Comparison of ENCODE assay signal across 8 cellular contexts in genomic region chr10:110568055-110568735, GRCh38. TPM values are rescaled to one million over a fixed set of nuclear protein-coding genes. Genes with fewer than 3 reads are reported as not detected.
A peak's percentile ranks its signal among the peaks of the same experiment; 100 is the strongest.
DNase-seq lines count a peak whose midpoint lies in the region; ATAC-seq and TF ChIP-seq lines count a peak whose summit lies in the region.

No MANE protein-coding gene starts in this region.

- H3K4ac ChIP-seq in IMR-90 (ENCODE audit: low read depth, low read length) = peak overlapping the region; percentile 93; the same call in 1 of the 2 replicates

- no peaks in the 10 kb centered on the region for H3K9me3 ChIP-seq in IMR-90 (ENCODE audit: control insufficient read depth, insufficient read depth, low read length)

- H2AK5ac ChIP-seq in IMR-90 (ENCODE audit: low read depth, low read length) = peak overlapping the region; percentile 17

- H3K36me3 ChIP-seq in IMR-90 (ENCODE audit: control insufficient read depth, insufficient read depth, low read length) = peaks cover 2% of the 10 kb centered on the region

- DNase-seq in EL = peak; percentile 43
- DNase-seq in IMR-90 = no peak
- DNase-seq in activated CD4-positive, alpha-beta T cell treated with anti-CD3 and anti-CD28 coated beads for 24 hours (ENCODE audit: low read depth in 2 of 2) = peak; percentile 31 to 34
- peak; percentile 44 for DNase-seq in dermis blood vessel endothelial cell
- peak; percentile 17 to 33 for DNase-seq in lung microvascular endothelial cell (ENCODE audit: low read depth in 2 of 2)
- peak; percentile 19 for DNase-seq in stimulated activated CD8-positive, alpha-beta memory T cell treated with anti-CD3 and anti-CD28 coated beads, Interleukin-12 subunit alpha, Interleukin-12 subunit beta, amount 100 ng/mL, for 1 hour (ENCODE audit: low read depth)
- no peak for DNase-seq in epidermal melanocyte (ENCODE audit: insufficient read length, low spot score)

- peak overlapping the region; percentile 87 for H3K27ac ChIP-seq in IMR-90 (ENCODE audit: insufficient read depth, low read length)

- peaks cover 5% of the 10 kb centered on the region for H3K4me1 ChIP-seq in IMR-90 (ENCODE audit: control insufficient read depth, insufficient read depth, low read length)

- peaks cover 5% of the 10 kb centered on the region; the same call in 1 of the 2 replicates for H3K9me1 ChIP-seq in IMR-90 (ENCODE audit: insufficient read depth, low read length)

- intact Hi-C loops in IMR-90 (cut with micrococcal nuclease) = loop anchor here (5.0 kb wide), 1 partner anchor 216 kb away; no protein-coding TSS in a partner anchor

- dilution Hi-C loops in IMR-90 (cut with HindIII; ENCODE audit: low sequenced_read_pairs, unreplicated experiment) = no loop called here

- H2BK120ac ChIP-seq in IMR-90 (ENCODE audit: low read depth, low read length) = no peak overlapping the region; the same call in 1 of the 2 replicates

- no TSS peak for BruUV-seq in IMR-90 (replicated peaks; lab: Mats Ljungman, UMichigan)

- H3K23ac ChIP-seq in IMR-90 (ENCODE audit: low read depth, low read length) = peak overlapping the region; percentile 90

- no peaks in the 10 kb centered on the region for H3K27me3 ChIP-seq in IMR-90 (ENCODE audit: control insufficient read depth, insufficient read depth, low read length)

- H2BK15ac ChIP-seq in IMR-90 (ENCODE audit: low read depth, low read length) = no peak overlapping the region

- ATAC-seq in GM21528 (IDR thresholded peaks at IDR 0.05; ENCODE audit: low FRiP score, unreplicated experiment) (peak; percentile 43), IMR-90 (ENCODE audit: low read depth) (peak; percentile 3; the same call in 1 of the 2 replicates)

- peaks cover 11% of the 10 kb centered on the region for H4K20me1 ChIP-seq in IMR-90 (ENCODE audit: insufficient read depth, low read length)

- H2AK9ac ChIP-seq in IMR-90 (replicated peaks; ENCODE audit: low read depth, low read length, poor library complexity) = peak overlapping the region; percentile 87

- H3K79me1 ChIP-seq in IMR-90 (ENCODE audit: low read depth in 1 of 2, low read length in 2 of 2) = peaks cover 3 to 27% of the 10 kb centered on the region in 2 experiments

- H4K91ac ChIP-seq in IMR-90 (ENCODE audit: insufficient read depth, low read depth, low read length) = 0 out of 2 replicates have a peak overlapping the region, but pooled peaks have one; percentile 88

- no peak overlapping the region for H3K14ac ChIP-seq in IMR-90 (replicated peaks; ENCODE audit: low read depth, low read length)

- no peak overlapping the region for H4K8ac ChIP-seq in IMR-90 (ENCODE audit: low read depth in 2 of 2, low read length in 2 of 2)

- H3K4me3 ChIP-seq in IMR-90 (ENCODE audit: insufficient read depth, low read depth, low read length) = peak overlapping the region; percentile 77

- POLR2A ChIA-PET in IMR-90 (lab: Charles Lee; ENCODE audit: unreplicated experiment) = no interaction called here

- no peak overlapping the region for H2BK20ac ChIP-seq in IMR-90 (ENCODE audit: low read depth, low read length)

- H3K56ac ChIP-seq in IMR-90 (ENCODE audit: extremely low read depth, insufficient read depth, low read length) = 0 out of 2 replicates have a peak overlapping the region, but pooled peaks have one; percentile 8

- in situ Hi-C loops in IMR-90 (cut with MboI; ENCODE audit: low sequenced_read_pairs) = loop anchor here (25.0 kb wide), 1 partner anchor 656 kb away; the partner anchor contains the start of gene XPNPEP1

- H4K5ac ChIP-seq in IMR-90 (ENCODE audit: low read depth, low read length) = no peak overlapping the region

- WGBS in IMR-90 (ENCODE audit: extremely low coverage in 2 of 2, insufficient read length in 1 of 2), 2 experiments = 0% methylated on average over 15 of the region's 40 CpGs; no CpG with 5 or more reads in 1 of the 2 experiments

- H3K18ac ChIP-seq in IMR-90 (ENCODE audit: low read depth, low read length) = no peak overlapping the region

- no peak for TF ChIP-seq POLR2A in IMR-90 (IDR thresholded peaks at IDR 0.05; ENCODE audit: low read depth, low read length)

- TF ChIP-seq RAD21 in IMR-90 (IDR thresholded peaks at IDR 0.05; ENCODE audit: low read length) = no peak

- CTCF ChIA-PET in IMR-90 (lab: Yijun Ruan, JAX) = no interaction called here

- H2AFZ ChIP-seq in IMR-90 (replicated peaks; ENCODE audit: low read length, poor library complexity) = peak overlapping the region; percentile 96

- H3K9ac ChIP-seq in IMR-90 (ENCODE audit: low read depth, low read length) = peak overlapping the region; percentile 74

- peak overlapping the region; percentile 89 for H2BK5ac ChIP-seq in IMR-90 (ENCODE audit: low read depth, low read length, poor library complexity, severe bottlenecking)

- no peak for TF ChIP-seq CTCF in IMR-90 (conservative IDR thresholded peaks at IDR 0.05; ENCODE audit: low read depth, low read length)

- peak overlapping the region; percentile 98 for H3K4me2 ChIP-seq in IMR-90 (ENCODE audit: low read depth, low read length)

TF ChIP-seq in IMR-90, 13 proteins besides CTCF, POLR2A, EP300 and RAD21:
- no peak for TF ChIP-seq MAZ (IDR thresholded peaks at IDR 0.05; ENCODE audit: borderline replicate concordance, low read depth, low read length)
- peak; percentile 9; the same call in 1 of the 2 replicates for TF ChIP-seq MXI1 (IDR thresholded peaks at IDR 0.05; ENCODE audit: borderline replicate concordance, low read depth, low read length)

RNA-seq across cellular contexts. Expression of gene SMC3, which starts 0.7 kb away (rescaled TPM):
- total RNA-seq in IMR-90 (2012; rRNA removed) = 15.2 and 30.0 TPM in 2 replicates
- polyA plus RNA-seq in IMR-90 (2012; rRNA removed) = 11.7 and 15.0 TPM in 2 replicates
- 1.3 and 2.1 TPM in 2 replicates for polyA plus RNA-seq in IMR-90 (2012; cell fraction: cytosol; rRNA removed)
- 0.76 and 5.6 TPM in 2 replicates for polyA plus RNA-seq in IMR-90 (2012; cell fraction: nucleus; rRNA removed; ENCODE audit: low replicate concordance)
- total RNA-seq in dermis blood vessel endothelial cell = 29.6 and 47.3 TPM in 2 replicates
- total RNA-seq in lung microvascular endothelial cell = 14.8 and 18.3 TPM in 2 replicates

Comparison
In these comparisons a context has a peak if more than half of its experiments do, and no peak if none do; other contexts are left out.
1. DNase-seq: peak in EL (single experiment), activated CD4-positive, alpha-beta T cell treated with anti-CD3 and anti-CD28 coated beads for 24 hours (2 of 2), dermis blood vessel endothelial cell (single experiment), lung microvascular endothelial cell (2 of 2) and stimulated activated CD8-positive, alpha-beta memory T cell treated with anti-CD3 and anti-CD28 coated beads, Interleukin-12 subunit alpha, Interleukin-12 subunit beta, amount 100 ng/mL, for 1 hour (single experiment); none in IMR-90 (single experiment) and epidermal melanocyte (single experiment).